In the genomic region with DNA sequence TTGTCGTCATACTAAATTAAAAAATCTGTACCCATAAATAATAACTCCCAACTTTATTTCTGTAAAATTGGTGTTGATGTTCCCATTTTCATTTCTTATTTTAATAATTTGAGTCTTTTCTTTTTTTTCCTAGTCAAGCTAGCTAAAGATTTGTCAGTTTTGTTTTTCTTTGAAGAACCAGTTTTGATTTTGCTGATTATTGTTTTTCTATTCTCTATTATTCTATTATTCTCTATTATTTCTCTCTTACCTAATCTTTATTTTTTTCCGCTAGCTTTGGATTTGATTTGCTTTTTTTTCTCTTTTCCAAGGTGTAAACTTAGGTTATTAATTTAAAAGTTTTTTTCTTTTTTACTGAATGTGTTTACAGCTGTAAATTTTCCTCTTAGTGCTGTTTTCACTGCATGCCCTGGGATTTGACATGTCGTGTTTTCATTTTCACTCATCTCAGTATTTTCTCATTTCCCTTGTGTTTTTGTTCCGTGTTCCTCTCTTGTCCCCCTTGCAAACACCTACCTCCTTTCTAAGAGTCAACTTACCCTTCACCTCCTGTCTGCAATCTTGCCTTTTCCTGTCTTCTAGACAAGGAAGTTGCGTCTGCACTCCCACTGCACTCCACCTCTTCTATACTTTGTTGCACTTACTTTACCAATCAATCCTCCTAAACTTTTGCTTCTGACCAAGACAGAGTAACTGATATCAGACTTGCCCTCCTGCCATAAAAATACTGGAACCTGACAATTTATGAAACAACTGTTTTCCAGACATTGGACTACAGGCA, we compare ENCODE assay signal across 1 cellular context.
TF ChIP-seq lines count a peak whose summit lies in the region.

No MANE protein-coding gene starts in this region.

TF ChIP-seq in endothelial cell of umbilical vein, 7 proteins besides CTCF, POLR2A, EP300 and RAD21 (continued from another document):
- TF ChIP-seq MYC (IDR thresholded peaks at IDR 0.05; ENCODE audit: low read depth, low read length), result no peak
- no peak for TF ChIP-seq FOS (IDR thresholded peaks at IDR 0.05; ENCODE audit: borderline replicate concordance, insufficient read depth, low read length)
- TF ChIP-seq, protein P1, sequence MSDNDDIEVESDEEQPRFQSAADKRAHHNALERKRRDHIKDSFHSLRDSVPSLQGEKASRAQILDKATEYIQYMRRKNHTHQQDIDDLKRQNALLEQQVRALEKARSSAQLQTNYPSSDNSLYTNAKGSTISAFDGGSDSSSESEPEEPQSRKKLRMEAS (IDR thresholded peaks at IDR 0.05; ENCODE audit: insufficient read depth, insufficient read length), result no peak
- no peak for TF ChIP-seq JUN (IDR thresholded peaks at IDR 0.05; ENCODE audit: borderline replicate concordance, insufficient read depth, insufficient read length, low read depth)
- TF ChIP-seq EZH2 (IDR thresholded peaks at IDR 0.05; ENCODE audit: borderline replicate concordance, low read depth, low read length, severe bottlenecking), result no peak
- TF ChIP-seq GATA2 (IDR thresholded peaks at IDR 0.05; ENCODE audit: insufficient read depth, insufficient read length, low read depth, low read length), result no peak
